Comparison of ENCODE assay signal across 8 cellular contexts in the genomic region with DNA sequence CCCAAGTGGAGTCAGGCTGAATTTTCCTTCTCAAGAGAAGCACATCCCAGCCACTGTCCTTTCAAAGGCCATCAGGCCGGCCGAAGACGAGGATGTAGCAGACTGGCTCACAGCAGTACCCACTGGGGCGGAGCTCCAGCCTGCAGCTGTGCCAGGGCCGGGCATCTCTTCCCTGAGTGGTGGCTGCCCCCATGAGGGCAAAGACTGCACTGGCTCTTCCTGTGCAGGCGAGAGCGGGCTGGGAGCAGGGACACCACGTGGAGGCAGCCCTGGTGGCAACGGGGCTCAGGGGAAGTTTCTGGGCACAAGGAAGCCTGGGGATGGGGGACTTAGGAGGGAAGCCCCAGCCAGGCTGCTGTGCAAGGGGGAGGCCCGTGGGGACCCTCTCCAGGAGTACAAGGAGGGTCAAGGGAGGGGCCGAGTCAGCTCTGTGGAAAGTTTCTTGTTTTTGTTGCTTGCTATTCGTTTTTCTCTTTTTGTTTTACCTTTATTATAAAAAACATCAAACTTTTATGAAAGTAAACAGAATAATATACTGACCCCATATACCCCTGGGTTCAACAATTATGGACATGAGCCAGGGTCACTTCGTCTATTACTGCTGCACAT.
A peak's percentile ranks its signal among the peaks of the same experiment; 100 is the strongest.
DNase-seq lines count a peak whose midpoint lies in the region; ATAC-seq and TF ChIP-seq lines count a peak whose summit lies in the region.

No MANE protein-coding gene starts in this region.

- H3K9me3 ChIP-seq in T-helper 17 cell (ENCODE audit: control insufficient read depth, low read length, poor library complexity, severe bottlenecking) (no peaks in the 10 kb centered on the region), lower lobe of right lung (peaks cover 4% of the 10 kb centered on the region)

- no peaks in the 10 kb centered on the region for H3K4me1 ChIP-seq in lower lobe of right lung

- H3K4me3 Mint-ChIP-seq in T-helper 17 cell = no peak overlapping the region

- intact Hi-C loops in lower lobe of right lung (cut with DNase I) = no loop called here

- peaks cover 30% of the 10 kb centered on the region for H3K27me3 Mint-ChIP-seq in T-helper 17 cell

- H3K4me1 Mint-ChIP-seq in T-helper 17 cell = no peaks in the 10 kb centered on the region

- H3K36me3 ChIP-seq in lower lobe of right lung = no peaks in the 10 kb centered on the region

- in situ Hi-C loops in ACHN (cut with HindIII; ENCODE audit: low pct_ligation_motif_present, low pct_unique_long_range_greater_than_20kb, low sequenced_read_pairs) = no loop called here
- in situ Hi-C loops in GM13976 (cut with MboI; ENCODE audit: low sequenced_read_pairs, unreplicated experiment) = no loop called here

- TF ChIP-seq CTCF in GM13976 (IDR thresholded peaks at IDR 0.05; ENCODE audit: borderline replicate concordance, control extremely low read depth, extremely low read depth, insufficient read depth, missing control alignments) = peak; percentile 22
- TF ChIP-seq CTCF in lower lobe of right lung (IDR thresholded peaks at IDR 0.05) = peak; percentile 72

- no peaks in the 10 kb centered on the region for H3K27me3 ChIP-seq in lower lobe of right lung (ENCODE audit: low read depth)

- ATAC-seq in T-helper 17 cell (peak; percentile 67), lower lobe of right lung (peak; percentile 91 to 94), HG02884 (IDR thresholded peaks at IDR 0.05; ENCODE audit: unreplicated experiment) (no peak)

- peak overlapping the region; percentile 65 for H3K27ac Mint-ChIP-seq in T-helper 17 cell

- no peaks in the 10 kb centered on the region for H3K36me3 Mint-ChIP-seq in T-helper 17 cell (ENCODE audit: low read depth)

- H3K4me3 ChIP-seq in lower lobe of right lung = no peak overlapping the region

- H3K27ac ChIP-seq in lower lobe of right lung = no peak overlapping the region

- peak; percentile 62 for DNase-seq in ACHN
- peak; percentile 53 for DNase-seq in GM13976 (ENCODE audit: low spot score)
- DNase-seq in NCI-H146 treated with DMSO at 0.1 percent for 48 hours (lab: John Stamatoyannopoulos, UW; ENCODE audit: unreplicated experiment) = peak; percentile 81
- no peak for DNase-seq in T-helper 17 cell
- peak; percentile 92 for DNase-seq in dermis blood vessel endothelial cell
- DNase-seq in lower lobe of right lung = peak; percentile 79
- DNase-seq in stimulated activated CD8-positive, alpha-beta memory T cell treated with anti-CD3 and anti-CD28 coated beads, Interleukin-4, amount 100 ng/mL, for 24 hours (ENCODE audit: low read depth) = peak; percentile 11

Comparison
In these comparisons a context has a peak if more than half of its experiments do, and no peak if none do; other contexts are left out.
1. DNase-seq: peak in ACHN (single experiment), GM13976 (single experiment), NCI-H146 treated with DMSO at 0.1 percent for 48 hours (single experiment), dermis blood vessel endothelial cell (single experiment), lower lobe of right lung (single experiment) and stimulated activated CD8-positive, alpha-beta memory T cell treated with anti-CD3 and anti-CD28 coated beads, Interleukin-4, amount 100 ng/mL, for 24 hours (single experiment); none in T-helper 17 cell (0 of 3).